Comparison of ENCODE assay signal across 20 cellular contexts in the genomic region with DNA sequence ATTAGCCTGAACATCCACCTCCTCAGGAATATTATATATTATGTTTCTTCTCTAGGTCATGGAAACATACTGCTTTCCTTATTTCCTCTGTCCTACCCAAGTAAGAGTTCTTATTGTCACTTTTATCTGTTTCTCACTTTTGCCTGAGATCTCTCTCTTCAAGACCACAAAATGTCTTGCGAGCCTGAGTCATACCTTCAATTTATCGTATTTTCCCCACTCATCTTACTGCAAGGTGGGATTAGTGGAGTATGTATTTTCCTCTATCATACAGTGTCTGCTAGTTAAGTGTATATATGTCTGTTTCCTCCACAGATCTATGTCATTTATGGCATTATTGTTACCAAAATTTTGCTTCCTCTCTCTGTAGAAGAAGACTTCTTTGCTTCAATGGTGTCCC.
"Had no signal": no experiment of that assay in that cellular context is flagged by ENCODE, and none has a peak within 500 bp of the region (broad histone marks: within the 10 kb centered on the region; RNA-seq: fewer than 3 reads in every experiment).

No MANE protein-coding gene starts in this region.

- ATAC-seq: HepG2, Panc1, PC-3 had no signal

- DNase-seq: IMR-90, Kasumi-1, MM.1S, NCI-H1092 treated with DMSO at 0.1 percent for 48 hours, NCI-H1436, NCI-H187, NCI-H2029, NCI-H2081 treated with DMSO at 0.1 percent for 48 hours, NCI-H2171, NCI-H226, NCI-H446, NCI-H510A, NCI-H524 treated with DMSO at 0.1 percent for 48 hours, NCI-H69, NCI-H774, PC-3, SHP77, SK-N-SH had no signal
